ENCODE assay signal across 15 cellular contexts in genomic region chr6:166361080-166361429, GRCh38. TPM values are rescaled to one million over a fixed set of nuclear protein-coding genes. Genes with fewer than 3 reads are reported as not detected.
A peak's percentile ranks its signal among the peaks of the same experiment; 100 is the strongest.
DNase-seq lines count a peak whose midpoint lies in the region; ATAC-seq, FAIRE-seq and TF ChIP-seq lines count a peak whose summit lies in the region.
"Had no signal": no experiment of that assay in that cellular context is flagged by ENCODE, and none has a peak within 500 bp of the region (broad histone marks: within the 10 kb centered on the region; RNA-seq: fewer than 3 reads in every experiment).

No MANE protein-coding gene starts in this region.

- H3K4me3 ChIP-seq in K562 (no peak overlapping the region), subcutaneous abdominal adipose tissue (ENCODE audit: low read depth in 1 of 5, low read length in 5 of 5) (peak overlapping the region in 1 of 5 donors; percentile 50), Peyer's patch (no peak overlapping the region)

- H3K36me3 ChIP-seq in K562 (ENCODE audit: control insufficient read depth, insufficient read depth, low read length) (peaks cover 25% of the 10 kb centered on the region; the same call in 2 of the 3 replicates), subcutaneous abdominal adipose tissue (ENCODE audit: control insufficient read depth in 5 of 5, insufficient read depth in 5 of 5, low read length in 5 of 5) (peaks cover 10 to 27% (median 20%) of the 10 kb centered on the region in 5 donors), Peyer's patch (peaks cover 0 to 27% (median 0%) of the 10 kb centered on the region in 3 donors)

- no peak for TF ChIP-seq RAD21 in K562 (CRISPR knock-in tag; conservative IDR thresholded peaks at IDR 0.05 in 1 of 2, IDR thresholded peaks at IDR 0.05 in 1 of 2)

- no peaks in the 10 kb centered on the region for H3K9me1 ChIP-seq in K562 (ENCODE audit: control insufficient read depth, insufficient read depth, low read length)

- no peak overlapping the region for H3K4me2 ChIP-seq in K562 (ENCODE audit: insufficient read depth, low read length)

- in situ Hi-C loops in K562 (cut with MboI): no loop called here

- CTCF ChIA-PET in K562 (lab: Yijun Ruan, JAX; ENCODE audit: low intra/inter-chr PET ratio): no interaction called here

- POLR2A ChIA-PET in K562 (lab: Yijun Ruan, JAX): interaction anchor here (0.7 to 0.9 kb wide), 2 partner anchors 12 to 18 kb away, joined by 3 to 4 read pairs; no protein-coding TSS in a partner anchor

- H3K9ac ChIP-seq in K562 (ENCODE audit: insufficient read depth in 1 of 2, low read depth in 2 of 2, low read length in 2 of 2) (no peak overlapping the region), subcutaneous abdominal adipose tissue (ENCODE audit: low read length in 5 of 5) (no peak overlapping the region)
- H3K9ac ChIP-seq: parathyroid adenoma had no signal

- DNase-seq in MV-4-11 (lab: John Stamatoyannopoulos, UW): peak; percentile 84
- DNase-seq in K562 (ENCODE audit: extremely low read depth in 1 of 4, low spot score in 3 of 4): no peak
- DNase-seq in left colon: no peak
- DNase-seq in GM10266 (ENCODE audit: extremely low spot score): no peak
- DNase-seq in Peyer's patch: no peak
- no peak for DNase-seq in urothelium cell line (ENCODE audit: low spot score)
- DNase-seq: cortex of kidney; NCI-H1694 treated with DMSO at 0.1 percent for 48 hours; NK-92 treated with Interleukin-12 subunit alpha and Interleukin-12 subunit beta, amount 100 ng/mL, for 24 hours; stimulated activated CD4-positive, alpha-beta T cell treated with anti-CD3 and anti-CD28 coated beads, Interleukin-4, amount 100 ng/mL, for 4 hours; T-helper 9 cell had no signal

- H3K9me3 ChIP-seq in K562 (replicated peaks; ENCODE audit: control insufficient read depth, insufficient read depth, low read depth, low read length) (no peaks in the 10 kb centered on the region), subcutaneous abdominal adipose tissue (ENCODE audit: control insufficient read depth in 5 of 5, low read length in 5 of 5) (no peaks in the 10 kb centered on the region), Peyer's patch (no peaks in the 10 kb centered on the region)
- H3K9me3 ChIP-seq: Caco-2 had no signal

- ATAC-seq in K562: peak; percentile 63
- ATAC-seq in left colon: peak; percentile 83

- no peak overlapping the region for H2AFZ ChIP-seq in K562 (ENCODE audit: low read depth, low read length)
- H2AFZ ChIP-seq: parathyroid adenoma had no signal

- TF ChIP-seq EP300 in K562 (IDR thresholded peaks at IDR 0.05; ENCODE audit: low read length): no peak

- H3K79me2 ChIP-seq in K562 (ENCODE audit: control insufficient read depth, insufficient read depth, low read length): no peaks in the 10 kb centered on the region
- H3K79me2 ChIP-seq: parathyroid adenoma had no signal

- H3K27ac ChIP-seq in K562 (ENCODE audit: extremely low read depth, low read depth, low read length) (no peak overlapping the region), subcutaneous abdominal adipose tissue (ENCODE audit: low read depth, low read length) (peak overlapping the region; percentile 87), Peyer's patch (no peak overlapping the region)
- H3K27ac ChIP-seq: parathyroid adenoma had no signal

- FAIRE-seq in K562 (lab: Jason Lieb, UNC) (no peak), urothelium cell line (lab: Jason Lieb, UNC) (no peak)

- no peaks in the 10 kb centered on the region; a peak in 1 of 5 replicates for H3K4me1 ChIP-seq in K562 (replicated peaks in 1 of 2; ENCODE audit: control insufficient read depth in 2 of 2, insufficient read depth in 2 of 2, low read length in 2 of 2)
- H3K4me1 ChIP-seq in subcutaneous abdominal adipose tissue (ENCODE audit: control insufficient read depth in 5 of 5, insufficient read depth in 5 of 5, low read length in 5 of 5): peaks cover 0 to 34% (median 20%) of the 10 kb centered on the region in 5 donors
- no peaks in the 10 kb centered on the region for H3K4me1 ChIP-seq in Peyer's patch
- H3K4me1 ChIP-seq: Caco-2, parathyroid adenoma had no signal

- 56% methylated on average over 3 of the region's 3 CpGs for WGBS in K562 (ENCODE audit: insufficient coverage, low coverage, missing lambda C conversion rate)

- H3K27me3 ChIP-seq in K562 (ENCODE audit: control insufficient read depth in 2 of 2, insufficient read depth in 2 of 2, low read length in 2 of 2): peaks cover 0 to 4% of the 10 kb centered on the region in 2 experiments; a peak in 1 of 5 replicates
- H3K27me3 ChIP-seq in subcutaneous abdominal adipose tissue (ENCODE audit: control insufficient read depth in 5 of 5, insufficient read depth in 4 of 5, low read length in 5 of 5): no peaks in the 10 kb centered on the region
- no peaks in the 10 kb centered on the region for H3K27me3 ChIP-seq in Peyer's patch

- H4K20me1 ChIP-seq in K562 (replicated peaks; ENCODE audit: control insufficient read depth, insufficient read depth, low read length): no peaks in the 10 kb centered on the region

- TF ChIP-seq CTCF in K562 (IDR thresholded peaks at IDR 0.05 in 2 of 3, conservative IDR thresholded peaks at IDR 0.05 in 1 of 3; ENCODE audit: insufficient read depth in 2 of 3, low read depth in 1 of 3, low read length in 3 of 3): no peak
- no peak for TF ChIP-seq CTCF in GM10266 (IDR thresholded peaks at IDR 0.05; ENCODE audit: control insufficient read depth, insufficient read depth, low read depth, missing control alignments)
- no peak for TF ChIP-seq CTCF in Peyer's patch (IDR thresholded peaks at IDR 0.05)

- no peak for TF ChIP-seq POLR2A in K562 (conservative IDR thresholded peaks at IDR 0.05)
- TF ChIP-seq POLR2A in Peyer's patch (IDR thresholded peaks at IDR 0.05): no peak

- intact Hi-C loops in K562 (cut with micrococcal nuclease): no loop called here
- intact Hi-C loops in left colon (cut with DNase I, micrococcal nuclease): no loop called here

- no TSS peak for BruUV-seq in K562 (replicated peaks; lab: Mats Ljungman, UMichigan)

RNA-seq across cellular contexts. Expression of gene SFT2D1, which starts 18.7 kb away (rescaled TPM):
- 89.6 and 170 TPM in 2 replicates for total RNA-seq in K562 (2011; cell fraction: chromatin; rRNA removed; ENCODE audit: low replicate concordance)
- total RNA-seq in K562 (2011; cell fraction: nucleolus; rRNA removed): 65.9 and 78.2 TPM in 2 replicates
- total RNA-seq in K562 (2011; cell fraction: nucleoplasm; rRNA removed): 150 and 228 TPM in 2 replicates
- total RNA-seq in K562 (2014; rRNA removed) (59.5 and 63.1 TPM in 2 replicates), K562 (2014; rRNA removed; fragmentation: Illumina TruSeq; extraction: Trizol) (67.1 and 75.7 TPM in 2 replicates), K562 (2015; rRNA removed; fragmentation: Illumina TruSeq; extraction: Trizol) (50.1 and 54.4 TPM in 2 replicates), K562 (2021) (68.7 and 81.0 TPM in 2 replicates), left colon (10 to 100 TPM; 57.7 to 64.7 TPM), Peyer's patch (10 to 100 TPM; 26.4 to 31.9 (median 28.2) TPM)
- polyA plus RNA-seq in K562 (2011; rRNA removed) (129 and 140 TPM in 2 replicates), K562 (2014; fragmentation: Illumina TruSeq; extraction: Trizol) (80.1 and 81.5 TPM in 2 replicates), K562 (2014; fragmentation: Nextera tagmentation; extraction: Ambion mirVana) (10 to 100 TPM; 73.0 to 74.6 TPM), K562 (2014; rRNA removed) (106 and 111 TPM in 2 replicates)
- polyA plus RNA-seq in K562 (2011; cell fraction: cytosol; rRNA removed): 67.3 and 111 TPM in 2 replicates
- 110 and 178 TPM in 2 replicates for polyA plus RNA-seq in K562 (2011; cell fraction: nucleus; rRNA removed)
- polyA plus RNA-seq in K562 (2012): 76.9 and 85.8 TPM in 2 replicates
- polyA minus RNA-seq in K562 (2011; rRNA and poly(A)+ RNA removed): 64.9 and 66.3 TPM in 2 replicates
- polyA minus RNA-seq in K562 (2011; cell fraction: cytosol; rRNA and poly(A)+ RNA removed): 18.2 and 18.4 TPM in 2 replicates
- polyA minus RNA-seq in K562 (2011; cell fraction: nucleus; rRNA and poly(A)+ RNA removed): 37.4 and 67.9 TPM in 2 replicates

RNA-seq across cellular contexts. Expression of gene MPC1, which starts 21.7 kb away (rescaled TPM):
- total RNA-seq in K562 (2011; cell fraction: chromatin; rRNA removed; ENCODE audit: low replicate concordance): 21.5 and 61.7 TPM in 2 replicates
- total RNA-seq in K562 (2011; cell fraction: nucleolus; rRNA removed): 19.8 and 26.6 TPM in 2 replicates
- total RNA-seq in K562 (2011; cell fraction: nucleoplasm; rRNA removed): 29.1 and 45.8 TPM in 2 replicates
- 78.6 and 97.7 TPM in 2 replicates for total RNA-seq in K562 (2014; rRNA removed)
- 132 and 145 TPM in 2 replicates for total RNA-seq in K562 (2014; rRNA removed; fragmentation: Illumina TruSeq; extraction: Trizol)
- 141 and 149 TPM in 2 replicates for total RNA-seq in K562 (2015; rRNA removed; fragmentation: Illumina TruSeq; extraction: Trizol)
- total RNA-seq in K562 (2021): 103 and 110 TPM in 2 replicates
- 115 and 138 TPM in 2 replicates for polyA plus RNA-seq in K562 (2011; rRNA removed)
- 100 and 103 TPM in 2 replicates for polyA plus RNA-seq in K562 (2011; cell fraction: cytosol; rRNA removed)
- 48.3 and 68.3 TPM in 2 replicates for polyA plus RNA-seq in K562 (2011; cell fraction: nucleus; rRNA removed)
- polyA plus RNA-seq in K562 (2012): 93.8 and 104 TPM in 2 replicates
- polyA plus RNA-seq in K562 (2014; fragmentation: Illumina TruSeq; extraction: Trizol): 148 and 185 TPM in 2 replicates
- 100 to 1,000 TPM; 138 to 144 TPM for polyA plus RNA-seq in K562 (2014; fragmentation: Nextera tagmentation; extraction: Ambion mirVana)
- 113 and 114 TPM in 2 replicates for polyA plus RNA-seq in K562 (2014; rRNA removed)
- polyA minus RNA-seq in K562 (2011; rRNA and poly(A)+ RNA removed): 54.6 and 59.0 TPM in 2 replicates
- polyA minus RNA-seq in K562 (2011; cell fraction: cytosol; rRNA and poly(A)+ RNA removed): 18.7 and 38.7 TPM in 2 replicates
- 5.8 and 14.9 TPM in 2 replicates for polyA minus RNA-seq in K562 (2011; cell fraction: nucleus; rRNA and poly(A)+ RNA removed)
- 100 to 1,000 TPM; 124 to 152 TPM for total RNA-seq in left colon
- 10 to 100 TPM; 45.6 to 75.3 (median 59.8) TPM for total RNA-seq in Peyer's patch

RNA-seq across cellular contexts. Expression of gene PRR18, which starts 52.9 kb away (rescaled TPM):
- total RNA-seq in K562 (2011; cell fraction: chromatin; rRNA removed; ENCODE audit: low replicate concordance): not detected in 2 replicates
- not detected in 2 replicates for total RNA-seq in K562 (2011; cell fraction: nucleolus; rRNA removed)
- total RNA-seq in K562 (2011; cell fraction: nucleoplasm; rRNA removed): not detected in 2 replicates
- total RNA-seq in K562 (2014; rRNA removed) (not detected in 2 replicates), K562 (2014; rRNA removed; fragmentation: Illumina TruSeq; extraction: Trizol) (not detected in 2 replicates), K562 (2015; rRNA removed; fragmentation: Illumina TruSeq; extraction: Trizol) (not detected in 2 replicates), K562 (2021) (not detected in 2 replicates), left colon (not detected), Peyer's patch (not detected)
- polyA plus RNA-seq in K562 (2011; rRNA removed) (not detected in 2 replicates), K562 (2014; fragmentation: Illumina TruSeq; extraction: Trizol) (not detected in 2 replicates), K562 (2014; fragmentation: Nextera tagmentation; extraction: Ambion mirVana) (not detected), K562 (2014; rRNA removed) (not detected in 2 replicates)
- polyA plus RNA-seq in K562 (2011; cell fraction: cytosol; rRNA removed): not detected in 2 replicates
- polyA plus RNA-seq in K562 (2011; cell fraction: nucleus; rRNA removed): not detected in 2 replicates
- 0.06 TPM in 1 of 2 replicates, not detected in the other for polyA plus RNA-seq in K562 (2012)
- not detected in 2 replicates for polyA minus RNA-seq in K562 (2011; rRNA and poly(A)+ RNA removed)
- polyA minus RNA-seq in K562 (2011; cell fraction: cytosol; rRNA and poly(A)+ RNA removed): not detected in 2 replicates
- not detected in 2 replicates for polyA minus RNA-seq in K562 (2011; cell fraction: nucleus; rRNA and poly(A)+ RNA removed)
- total RNA-seq: lower leg skin had no signal
